In the genomic region with DNA sequence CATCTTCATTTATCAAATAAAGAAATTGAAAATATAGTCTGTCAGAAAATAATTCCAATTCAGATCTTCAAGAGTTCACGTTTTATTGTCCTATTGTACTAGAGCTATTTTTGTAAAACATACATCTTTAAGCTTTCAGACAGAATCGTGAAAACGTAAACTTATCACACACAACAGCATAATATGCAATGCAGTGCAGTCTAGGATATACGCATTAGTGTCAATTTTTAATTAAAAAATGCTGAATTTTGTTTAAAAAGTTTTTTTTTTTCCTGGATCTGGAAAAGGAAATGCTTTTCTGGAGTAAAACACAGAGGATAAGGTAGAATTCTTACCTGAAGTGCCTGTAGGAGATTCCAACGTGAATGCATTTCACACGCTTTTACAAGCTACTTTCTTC, we compare ENCODE assay signal across 12 cellular contexts.
DNase-seq lines count a peak whose midpoint lies in the region; ATAC-seq, FAIRE-seq and TF ChIP-seq lines count a peak whose summit lies in the region.
"Had no signal": no experiment of that assay in that cellular context is flagged by ENCODE, and none has a peak within 500 bp of the region (broad histone marks: within the 10 kb centered on the region; RNA-seq: fewer than 3 reads in every experiment).

No MANE protein-coding gene starts in this region.

- TF ChIP-seq CTCF in AG04449 (IDR thresholded peaks at IDR 0.05; ENCODE audit: insufficient read depth, low read length, missing control alignments) (no peak), fibroblast of pulmonary artery (IDR thresholded peaks at IDR 0.05; ENCODE audit: low read length, missing control alignments) (no peak)

- H3K27me3 ChIP-seq in SJCRH30, result no peaks in the 10 kb centered on the region
- H3K27me3 ChIP-seq in rectal smooth muscle tissue (ENCODE audit: control insufficient read depth, insufficient read depth, low read length), result no peaks in the 10 kb centered on the region

- no peaks in the 10 kb centered on the region for H3K9me3 ChIP-seq in SJCRH30 (replicated peaks)

- H3K4me1 ChIP-seq in SJCRH30 (peaks cover 32% of the 10 kb centered on the region), rectal smooth muscle tissue (ENCODE audit: control insufficient read depth, insufficient read depth, low read length) (peaks cover 21% of the 10 kb centered on the region)

- no peak overlapping the region for H3K4me3 Mint-ChIP-seq in activated T-cell treated with anti-CD3 and anti-CD28 coated beads, Interleukin-2, amount 50 U/mL, for 4 hours

- FAIRE-seq in HTR-8/SVneo (lab: Jason Lieb, UNC), result no peak
- FAIRE-seq: G401.6 had no signal

- H3K9ac ChIP-seq in rectal smooth muscle tissue (ENCODE audit: low read length), result no peak overlapping the region

- DNase-seq in AG04449 (ENCODE audit: low read depth, low spot score) (no peak), SJCRH30 (no peak), fibroblast of pulmonary artery (ENCODE audit: low read depth) (no peak), DMS79 treated with DMSO at 0.1 percent for 48 hours (lab: John Stamatoyannopoulos, UW) (no peak), HTR-8/SVneo (ENCODE audit: insufficient read length, low spot score) (no peak)
- DNase-seq in activated T-cell treated with anti-CD3 and anti-CD28 coated beads, Interleukin-2, amount 50 U/mL, for 4 hours, result no peak
- DNase-seq: hypothalamus; NCI-H345; stimulated activated CD4-positive, alpha-beta T cell treated with anti-CD3 and anti-CD28 coated beads, Interleukin-2, amount 100 ng/mL, for 24 hours had no signal

- peak overlapping the region; percentile 67 for H3K27ac ChIP-seq in SJCRH30
- peak overlapping the region; percentile 92 for H3K27ac ChIP-seq in rectal smooth muscle tissue (ENCODE audit: low read depth, low read length)

- no peak for ATAC-seq in activated T-cell treated with anti-CD3 and anti-CD28 coated beads, Interleukin-2, amount 50 U/mL, for 4 hours
- ATAC-seq in HG03196 (IDR thresholded peaks at IDR 0.05; ENCODE audit: unreplicated experiment), result no peak

- no peaks in the 10 kb centered on the region for H3K9me3 Mint-ChIP-seq in activated T-cell treated with anti-CD3 and anti-CD28 coated beads, Interleukin-2, amount 50 U/mL, for 4 hours

- H3K4me3 ChIP-seq in AG04449 (ENCODE audit: low read depth, low read length) (peak overlapping the region; percentile 21; the same call in 1 of the 2 replicates), SJCRH30 (no peak overlapping the region), fibroblast of pulmonary artery (replicated peaks; ENCODE audit: low read depth, low read length) (peak overlapping the region; percentile 0), rectal smooth muscle tissue (ENCODE audit: low read length) (no peak overlapping the region)

- H3K36me3 Mint-ChIP-seq in activated T-cell treated with anti-CD3 and anti-CD28 coated beads, Interleukin-2, amount 50 U/mL, for 4 hours (ENCODE audit: insufficient read depth), result no peaks in the 10 kb centered on the region

- POLR2A ChIA-PET in AG04449 (lab: Yijun Ruan, JAX), result interaction anchor here (0.6 to 4.0 kb wide), 5 partner anchors 101 to 462 kb away, joined by 3 to 18 read pairs (median 6); partner anchors contain the start of gene KLF6

- H3K36me3 ChIP-seq in SJCRH30 (no peaks in the 10 kb centered on the region), rectal smooth muscle tissue (ENCODE audit: control insufficient read depth, insufficient read depth, low read length) (no peaks in the 10 kb centered on the region)

- no peaks in the 10 kb centered on the region for H3K27me3 Mint-ChIP-seq in activated T-cell treated with anti-CD3 and anti-CD28 coated beads, Interleukin-2, amount 50 U/mL, for 4 hours (ENCODE audit: low read depth)

- H3K4me1 Mint-ChIP-seq in activated T-cell treated with anti-CD3 and anti-CD28 coated beads, Interleukin-2, amount 50 U/mL, for 4 hours (ENCODE audit: low read depth), result peaks cover 35% of the 10 kb centered on the region

- CTCF ChIA-PET in AG04449 (lab: Yijun Ruan, JAX), result interaction anchor here (1.2 kb wide), 1 partner anchor 523 kb away, joined by 3 read pairs; no protein-coding TSS in a partner anchor

Comparison
In these comparisons a context has a peak if more than half of its experiments do, and no peak if none do; other contexts are left out.
1. H3K4me3 ChIP-seq: peak in AG04449 (single experiment) and fibroblast of pulmonary artery (single experiment); none in SJCRH30 (single experiment) and rectal smooth muscle tissue (single experiment).